ENCODE assay signal across 22 cellular contexts in genomic region chr13:20826810-20827560, GRCh38. TPM values are rescaled to one million over a fixed set of nuclear protein-coding genes. Genes with fewer than 3 reads are reported as not detected.
DNase-seq lines count a peak whose midpoint lies in the region; ATAC-seq and TF ChIP-seq lines count a peak whose summit lies in the region.
"Had no signal": no experiment of that assay in that cellular context is flagged by ENCODE, and none has a peak within 500 bp of the region (broad histone marks: within the 10 kb centered on the region; RNA-seq: fewer than 3 reads in every experiment).

No MANE protein-coding gene starts in this region.

- H3K4me1 Mint-ChIP-seq in nephron progenitor cell (no peaks in the 10 kb centered on the region), natural killer cell (peaks cover 7 to 8% of the 10 kb centered on the region in 2 donors)

- H3K27ac ChIP-seq in heart right ventricle (peak overlapping the region in 7 of 10 donors; percentile 39 to 79 (median 49)), mesenchymal stem cell (ENCODE audit: low read length, poor library complexity, severe bottlenecking) (no peak overlapping the region), smooth muscle cell (ENCODE audit: low read depth) (peak overlapping the region; percentile 58)
- H3K27ac ChIP-seq: neutrophil, RWPE1, testis had no signal

- no peak overlapping the region for H3K4me2 ChIP-seq in mesenchymal stem cell (ENCODE audit: low read length, poor library complexity, severe bottlenecking)
- H3K4me2 ChIP-seq in smooth muscle cell, result peak overlapping the region; percentile 39

- H3K36me3 ChIP-seq in heart right ventricle (peaks cover 0 to 4% (median 0%) of the 10 kb centered on the region in 9 donors), adipocyte (ENCODE audit: control insufficient read depth, insufficient read depth, low read length, severe bottlenecking) (peaks cover 2% of the 10 kb centered on the region), mesenchymal stem cell (ENCODE audit: control insufficient read depth in 1 of 2, insufficient read depth in 2 of 2, low read depth in 1 of 2, low read length in 2 of 2) (peaks cover 0 to 2% of the 10 kb centered on the region in 2 experiments), smooth muscle cell (ENCODE audit: low read depth) (no peaks in the 10 kb centered on the region)

- no peak overlapping the region for H2BK15ac ChIP-seq in mesenchymal stem cell (ENCODE audit: low read depth, poor library complexity, severe bottlenecking)

- intact Hi-C loops in heart right ventricle (cut with DNase I) (loop anchor here in 9 of 10 donors (2.0 to 10.0 kb wide), 5 partner anchors 14 to 335 kb away; no protein-coding TSS in a partner anchor), cardiac septum (cut with DNase I) (no loop called here), natural killer cell (cut with micrococcal nuclease) (no loop called here)

- H4K8ac ChIP-seq in mesenchymal stem cell (ENCODE audit: low read length), result no peak overlapping the region

- H3K4me1 ChIP-seq in heart right ventricle, result peaks cover 0 to 30% (median 10%) of the 10 kb centered on the region in 9 donors
- H3K4me1 ChIP-seq in adipocyte (ENCODE audit: control insufficient read depth, insufficient read depth, low read length), result peaks cover 13% of the 10 kb centered on the region
- H3K4me1 ChIP-seq in mesenchymal stem cell (ENCODE audit: control insufficient read depth, insufficient read depth, low read depth, low read length), result no peaks in the 10 kb centered on the region
- peaks cover 9% of the 10 kb centered on the region for H3K4me1 ChIP-seq in smooth muscle cell (ENCODE audit: low read depth)

- H3K36me3 Mint-ChIP-seq in nephron progenitor cell (ENCODE audit: low read depth) (no peaks in the 10 kb centered on the region), natural killer cell (no peaks in the 10 kb centered on the region)
- H3K36me3 Mint-ChIP-seq: activated naive CD4-positive, alpha-beta T cell treated with anti-CD3 and anti-CD28 coated beads, Interleukin-2, amount 50 U/mL, for 72 hours had no signal

- H2AK5ac ChIP-seq in mesenchymal stem cell (ENCODE audit: low read length, severe bottlenecking), result no peak overlapping the region

- H2BK5ac ChIP-seq in mesenchymal stem cell (ENCODE audit: low read depth, low read length, poor library complexity, severe bottlenecking), result no peak overlapping the region

- H2BK12ac ChIP-seq in mesenchymal stem cell (ENCODE audit: low read length in 2 of 2), result no peak overlapping the region

- DNase-seq in heart right ventricle (no peak), cardiac septum (ENCODE audit: low spot score) (no peak), adipocyte (ENCODE audit: low read depth) (peak; percentile 21), mesenchymal stem cell (no peak), smooth muscle cell (lab: John Stamatoyannopoulos, UW; ENCODE audit: unreplicated experiment) (no peak), nephron progenitor cell (no peak), natural killer cell (no peak), SKM-1 treated with dmso at 0.1 percent for 144 hours (lab: John Stamatoyannopoulos, UW; ENCODE audit: unreplicated experiment) (no peak)
- DNase-seq: activated CD4-positive, alpha-beta T cell treated with anti-CD3 and anti-CD28 coated beads for 36 hours; C1 segment of cervical spinal cord; Calu3; cortex of kidney; left colon; mucosa of descending colon; NCI-H1436 treated with DMSO at 0.1 percent for 48 hours; NCI-H524 treated with DMSO at 0.1 percent for 48 hours; stimulated activated naive B cell treated with anti-CD40 and anti-IgM and Interleukin-4, amounts not matched to agents 10 μg/mL and 1 μg/mL and 100 μg/mL, for 72 hours; testis had no signal

- H3K4me3 Mint-ChIP-seq in nephron progenitor cell (no peak overlapping the region), natural killer cell (no peak overlapping the region)
- H3K4me3 Mint-ChIP-seq: activated CD4-positive, alpha-beta T cell treated with anti-CD3 and anti-CD28 coated beads for 36 hours; brain; stimulated activated naive B cell treated with anti-CD40 and anti-IgM and Interleukin-4, amounts not matched to agents 10 μg/mL and 1 μg/mL and 100 μg/mL, for 72 hours had no signal

- H4K20me1 ChIP-seq in smooth muscle cell (ENCODE audit: low read depth), result no peaks in the 10 kb centered on the region

- H3K9ac ChIP-seq in adipocyte (ENCODE audit: low read length) (no peak overlapping the region), mesenchymal stem cell (ENCODE audit: low read length) (peak overlapping the region; percentile 81), smooth muscle cell (ENCODE audit: low read depth) (no peak overlapping the region)

- H3K27me3 Mint-ChIP-seq in nephron progenitor cell (ENCODE audit: low read depth, poor library complexity) (no peaks in the 10 kb centered on the region), natural killer cell (ENCODE audit: low read depth in 2 of 2) (no peaks in the 10 kb centered on the region)
- H3K27me3 Mint-ChIP-seq: activated CD4-positive, alpha-beta T cell treated with anti-CD3 and anti-CD28 coated beads for 36 hours; brain; stimulated activated naive B cell treated with anti-CD40 and anti-IgM and Interleukin-4, amounts not matched to agents 10 μg/mL and 1 μg/mL and 100 μg/mL, for 72 hours had no signal

- no peak overlapping the region for H4K91ac ChIP-seq in mesenchymal stem cell (ENCODE audit: low read length)

- ATAC-seq in heart right ventricle, result no peak
- ATAC-seq in natural killer cell, result no peak
- ATAC-seq: activated CD4-positive, alpha-beta T cell treated with anti-CD3 and anti-CD28 coated beads for 36 hours; activated naive CD4-positive, alpha-beta T cell treated with anti-CD3 and anti-CD28 coated beads, Interleukin-2, amount 50 U/mL, for 72 hours; left colon; mucosa of descending colon; stimulated activated naive B cell treated with anti-CD40 and anti-IgM and Interleukin-4, amounts not matched to agents 10 μg/mL and 1 μg/mL and 100 μg/mL, for 72 hours had no signal

- H3K4ac ChIP-seq in mesenchymal stem cell (ENCODE audit: low read depth in 1 of 2, low read length in 2 of 2), result no peak overlapping the region

- H3K18ac ChIP-seq in mesenchymal stem cell (ENCODE audit: low read depth in 1 of 2, low read length in 2 of 2), result no peak overlapping the region

- whole genome bisulfite sequencing in heart right ventricle, 2 donors, result 44 to 60% methylated on average over 3 of the region's 3 CpGs
- 68% methylated on average over 2 of the region's 3 CpGs for WGBS in mesenchymal stem cell
- 53% methylated on average over 3 of the region's 3 CpGs for WGBS in smooth muscle cell (ENCODE audit: low lambda C conversion rate)

- peak overlapping the region in 2 of 10 donors; percentile 2 for H3K4me3 ChIP-seq in heart right ventricle
- no peak overlapping the region for H3K4me3 ChIP-seq in adipocyte (ENCODE audit: low read length)
- H3K4me3 ChIP-seq in mesenchymal stem cell (ENCODE audit: insufficient read depth in 1 of 2, low read depth in 1 of 2, low read length in 2 of 2), result no peak overlapping the region
- H3K4me3 ChIP-seq in smooth muscle cell, result no peak overlapping the region
- H3K4me3 ChIP-seq: mucosa of descending colon, testis had no signal

- no peak overlapping the region for H3K23ac ChIP-seq in mesenchymal stem cell (ENCODE audit: low read length in 2 of 2)

- no peaks in the 10 kb centered on the region for H3K79me2 ChIP-seq in smooth muscle cell (ENCODE audit: low read depth)

- no peak overlapping the region for H3K14ac ChIP-seq in mesenchymal stem cell (ENCODE audit: low read length in 2 of 2)

- H2AFZ ChIP-seq in mesenchymal stem cell (ENCODE audit: low read depth, low read length), result no peak overlapping the region
- H2AFZ ChIP-seq in smooth muscle cell (ENCODE audit: low read depth), result no peak overlapping the region

- peaks cover 6% of the 10 kb centered on the region for H3K79me1 ChIP-seq in mesenchymal stem cell (replicated peaks; ENCODE audit: low read length, poor library complexity, severe bottlenecking)

- TF ChIP-seq CTCF in heart right ventricle (IDR thresholded peaks at IDR 0.05), result no peak
- no peak for TF ChIP-seq CTCF in smooth muscle cell (IDR thresholded peaks at IDR 0.05; ENCODE audit: borderline replicate concordance, insufficient read depth, poor library complexity, severe bottlenecking)
- no peak for TF ChIP-seq CTCF in nephron progenitor cell (IDR thresholded peaks at IDR 0.05)
- no peak for TF ChIP-seq CTCF in natural killer cell (IDR thresholded peaks at IDR 0.05)

- no peak overlapping the region for H3K27ac Mint-ChIP-seq in nephron progenitor cell
- H3K27ac Mint-ChIP-seq in natural killer cell, result no peak overlapping the region
- H3K27ac Mint-ChIP-seq: activated CD4-positive, alpha-beta T cell treated with anti-CD3 and anti-CD28 coated beads for 36 hours; activated naive CD4-positive, alpha-beta T cell treated with anti-CD3 and anti-CD28 coated beads, Interleukin-2, amount 50 U/mL, for 72 hours; stimulated activated naive B cell treated with anti-CD40 and anti-IgM and Interleukin-4, amounts not matched to agents 10 μg/mL and 1 μg/mL and 100 μg/mL, for 72 hours had no signal

- H3K9me3 ChIP-seq in heart right ventricle (no peaks in the 10 kb centered on the region), adipocyte (ENCODE audit: control insufficient read depth, low read length) (no peaks in the 10 kb centered on the region), mesenchymal stem cell (ENCODE audit: control insufficient read depth, low read length) (no peaks in the 10 kb centered on the region), smooth muscle cell (replicated peaks; ENCODE audit: low read depth) (no peaks in the 10 kb centered on the region)
- H3K9me3 ChIP-seq: mucosa of descending colon, neutrophil, testis had no signal

- H3K27me3 ChIP-seq in heart right ventricle (no peaks in the 10 kb centered on the region), adipocyte (replicated peaks; ENCODE audit: control insufficient read depth, insufficient read depth, low read length) (no peaks in the 10 kb centered on the region), mesenchymal stem cell (ENCODE audit: control insufficient read depth in 1 of 2, insufficient read depth in 1 of 2, low read length in 2 of 2) (no peaks in the 10 kb centered on the region), smooth muscle cell (ENCODE audit: low read depth) (no peaks in the 10 kb centered on the region)
- H3K27me3 ChIP-seq: neutrophil, testis had no signal

- H2BK120ac ChIP-seq in mesenchymal stem cell (ENCODE audit: low read depth, low read length), result no peak overlapping the region

- peaks cover 10% of the 10 kb centered on the region for H3F3A ChIP-seq in smooth muscle cell (ENCODE audit: low read depth)

- H3K9me3 Mint-ChIP-seq in nephron progenitor cell (no peaks in the 10 kb centered on the region), natural killer cell (no peaks in the 10 kb centered on the region)
- H3K9me3 Mint-ChIP-seq: activated naive CD4-positive, alpha-beta T cell treated with anti-CD3 and anti-CD28 coated beads, Interleukin-2, amount 50 U/mL, for 72 hours; brain; stimulated activated naive B cell treated with anti-CD40 and anti-IgM and Interleukin-4, amounts not matched to agents 10 μg/mL and 1 μg/mL and 100 μg/mL, for 72 hours had no signal

RNA-seq across cellular contexts. Expression of gene EEF1AKMT1, which starts 53.2 kb away (rescaled TPM):
- total RNA-seq in heart right ventricle (1 to 10 TPM; 6.1 to 9.9 (median 7.9) TPM), cardiac septum (6.2 TPM), smooth muscle cell (7.4 and 17.3 TPM in 2 replicates), natural killer cell (1 to 10 TPM; 3.8 to 5.1 (median 4.6) TPM)
- polyA plus RNA-seq in heart right ventricle (10 to 100 TPM in 1 of 2 donors, 1 to 10 TPM in 1; 9.1 to 10.2 TPM), smooth muscle cell (14.6 and 15.0 TPM in 2 replicates)
- 5.9 TPM for polyA plus RNA-seq in mesenchymal stem cell (2013, experiment 1 of 2)
- polyA plus RNA-seq in mesenchymal stem cell (2013, experiment 2 of 2), result 6.1 TPM

Comparison
In these comparisons a context has a peak if more than half of its experiments do, and no peak if none do; other contexts are left out.
1. intact Hi-C loops: an anchor here in heart right ventricle (2.0 to 10.0 kb wide); none called in cardiac septum and natural killer cell.